In genomic region chr18:59140287-59140885, GRCh38 we compare ENCODE assay signal across 8 cellular contexts. TPM values are rescaled to one million over a fixed set of nuclear protein-coding genes. Genes with fewer than 3 reads are reported as not detected.
A peak's percentile ranks its signal among the peaks of the same experiment; 100 is the strongest.
DNase-seq lines count a peak whose midpoint lies in the region; ATAC-seq and TF ChIP-seq lines count a peak whose summit lies in the region.

No MANE protein-coding gene starts in this region.

- H3K36me3 Mint-ChIP-seq in activated T-cell treated with anti-CD3 and anti-CD28 coated beads, Interleukin-2, amount 50 U/mL, for 24 hours (ENCODE audit: low read depth) = peaks cover 13% of the 10 kb centered on the region
- H3K36me3 Mint-ChIP-seq in natural killer cell = no peaks in the 10 kb centered on the region

- H3K27ac ChIP-seq in HL-60 (replicated peaks) = peak overlapping the region; percentile 98

- no peaks in the 10 kb centered on the region for H3K27me3 ChIP-seq in HL-60 (ENCODE audit: insufficient read depth, poor library complexity, severe bottlenecking)

- intact Hi-C loops in natural killer cell (cut with micrococcal nuclease) = loop anchor here (2.0 kb wide), 1 partner anchor 218 kb away; the partner anchor contains the start of gene LMAN1

- no peaks in the 10 kb centered on the region for H3K9me3 Mint-ChIP-seq in activated T-cell treated with anti-CD3 and anti-CD28 coated beads, Interleukin-2, amount 50 U/mL, for 24 hours
- no peaks in the 10 kb centered on the region for H3K9me3 Mint-ChIP-seq in natural killer cell

- peak overlapping the region; percentile 94 for H3K4me3 Mint-ChIP-seq in activated T-cell treated with anti-CD3 and anti-CD28 coated beads, Interleukin-2, amount 50 U/mL, for 24 hours
- H3K4me3 Mint-ChIP-seq in natural killer cell = peak overlapping the region; percentile 91

- H3K27me3 Mint-ChIP-seq in activated T-cell treated with anti-CD3 and anti-CD28 coated beads, Interleukin-2, amount 50 U/mL, for 24 hours = peaks cover 8% of the 10 kb centered on the region
- peaks cover 12 to 22% of the 10 kb centered on the region in 2 donors for H3K27me3 Mint-ChIP-seq in natural killer cell (ENCODE audit: low read depth in 2 of 2)

- peak overlapping the region; percentile 91 for H3K4me3 ChIP-seq in HL-60 (replicated peaks; ENCODE audit: insufficient read depth, low read length)
- peak overlapping the region; percentile 90 for H3K4me3 ChIP-seq in fibroblast of villous mesenchyme (ENCODE audit: low read depth, low read length)

- peaks cover 54% of the 10 kb centered on the region for H3K4me1 Mint-ChIP-seq in activated T-cell treated with anti-CD3 and anti-CD28 coated beads, Interleukin-2, amount 50 U/mL, for 24 hours (ENCODE audit: low read depth)
- H3K4me1 Mint-ChIP-seq in natural killer cell = peaks cover 41 to 52% of the 10 kb centered on the region in 2 donors

- H3K27ac Mint-ChIP-seq in activated T-cell treated with anti-CD3 and anti-CD28 coated beads, Interleukin-2, amount 50 U/mL, for 24 hours = peak overlapping the region; percentile 100
- peak overlapping the region; percentile 98 to 99 for H3K27ac Mint-ChIP-seq in natural killer cell

- no peak for DNase-seq in activated T-cell treated with anti-CD3 and anti-CD28 coated beads, Interleukin-2, amount 50 U/mL, for 24 hours
- no peak for DNase-seq in activated T-cell treated with anti-CD3 and anti-CD28 coated beads, Interleukin-2, amount 50 U/mL, for 1 hour
- peak; percentile 24 to 48 for DNase-seq in HL-60 (ENCODE audit: low read depth in 1 of 2, low spot score in 1 of 2)
- DNase-seq in UCSD-AML1 (lab: John Stamatoyannopoulos, UW; ENCODE audit: unreplicated experiment) = peak; percentile 48
- peak; percentile 42 for DNase-seq in fibroblast of villous mesenchyme (ENCODE audit: low read depth)
- DNase-seq in natural killer cell = no peak

- ATAC-seq in natural killer cell (no peak), GM18909 (IDR thresholded peaks at IDR 0.05; ENCODE audit: poor library complexity, unreplicated experiment) (no peak), GM21526 (IDR thresholded peaks at IDR 0.05; ENCODE audit: low FRiP score, unreplicated experiment) (no peak)

- TF ChIP-seq CTCF in HL-60 (IDR thresholded peaks at IDR 0.05; ENCODE audit: insufficient read depth, low read length) (no peak), fibroblast of villous mesenchyme (IDR thresholded peaks at IDR 0.05; ENCODE audit: insufficient read depth, low read depth, low read length) (no peak), natural killer cell (IDR thresholded peaks at IDR 0.05) (no peak)

RNA-seq across cellular contexts. Expression of gene SEC11C, which starts 0.7 kb away (rescaled TPM):
- total RNA-seq in fibroblast of villous mesenchyme (17.4 and 24.6 TPM in 2 replicates), natural killer cell (10 to 100 TPM; 50.9 to 76.4 (median 54.8) TPM)

Comparison
In these comparisons a context has a peak if more than half of its experiments do, and no peak if none do; other contexts are left out.
1. DNase-seq: peak in HL-60 (2 of 2), UCSD-AML1 (single experiment) and fibroblast of villous mesenchyme (single experiment); none in activated T-cell treated with anti-CD3 and anti-CD28 coated beads, Interleukin-2, amount 50 U/mL, for 24 hours (single experiment), activated T-cell treated with anti-CD3 and anti-CD28 coated beads, Interleukin-2, amount 50 U/mL, for 1 hour (single experiment) and natural killer cell (single experiment).